16 cellular contexts compared by ENCODE assay signal in the genomic region with DNA sequence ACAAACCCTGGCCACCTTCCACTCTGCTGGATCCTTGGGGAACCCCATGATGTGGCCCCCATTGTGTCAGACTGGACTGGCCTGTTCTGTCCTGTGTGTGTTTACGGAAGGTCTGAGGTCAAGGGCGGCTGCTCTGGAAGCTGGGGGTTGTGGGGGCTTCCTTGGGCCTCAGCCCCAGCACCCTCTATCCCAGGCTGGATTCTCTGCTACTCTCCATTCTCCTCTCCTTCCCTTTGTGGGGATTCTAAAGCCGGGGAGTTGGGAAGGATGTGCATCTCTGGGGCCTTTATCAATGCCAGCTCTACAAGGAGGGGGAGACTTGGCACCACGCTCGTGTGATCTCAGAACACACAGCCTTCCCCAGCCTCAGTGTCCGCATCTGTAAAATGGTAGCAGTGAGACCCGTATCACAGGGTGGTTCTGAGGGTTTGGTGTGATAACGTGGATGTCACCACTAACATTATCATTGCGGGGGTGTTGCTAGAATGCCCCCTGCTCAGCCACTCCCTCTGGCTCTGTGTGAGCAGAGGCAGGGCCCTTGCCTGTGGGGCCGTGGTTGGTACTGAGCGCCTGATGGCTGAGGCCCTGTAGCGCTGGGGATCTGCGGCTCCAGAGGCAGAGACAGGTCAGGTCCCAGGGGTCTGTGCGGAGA. TPM values are rescaled to one million over a fixed set of nuclear protein-coding genes. Genes with fewer than 3 reads are reported as not detected.
DNase-seq lines count a peak whose midpoint lies in the region; ATAC-seq, FAIRE-seq and TF ChIP-seq lines count a peak whose summit lies in the region.
"Had no signal": no experiment of that assay in that cellular context is flagged by ENCODE, and none has a peak within 500 bp of the region (broad histone marks: within the 10 kb centered on the region; RNA-seq: fewer than 3 reads in every experiment).

No MANE protein-coding gene starts in this region.

- H3K36me3 Mint-ChIP-seq in mesothelial cell of epicardium = no peaks in the 10 kb centered on the region

- POLR2A ChIA-PET in H1 (lab: Charles Lee; ENCODE audit: partially characterized antibody) = interaction anchor here (1.0 to 1.9 kb wide), 2 partner anchors 17 to 19 kb away, joined by 3 to 6 read pairs; a partner anchor contains a TSS

- CTCF ChIA-PET in H1 (lab: Charles Lee; ENCODE audit: partially characterized antibody) = interaction anchor here (0.7 to 6.6 kb wide), 21 partner anchors 9 to 496 kb away, joined by 3 to 122 read pairs (median 26); a partner anchor contains a TSS

- H3K36me3 ChIP-seq in H1 (ENCODE audit: control insufficient read depth in 2 of 4, insufficient read depth in 4 of 4, low read length in 3 of 4) (no peaks in the 10 kb centered on the region; a peak in 1 of 8 replicates), uterus (no peaks in the 10 kb centered on the region)

- no peak overlapping the region for H3K4me2 ChIP-seq in H1 (ENCODE audit: insufficient read depth in 1 of 2, low read depth in 2 of 2, low read length in 2 of 2)

- peak overlapping the region; percentile 39 for H3K27ac Mint-ChIP-seq in mesothelial cell of epicardium
- H3K27ac Mint-ChIP-seq: activated B cell treated with CpG ODN at 0.5 μM for 24 hours had no signal

- H3K79me2 ChIP-seq in H1 (ENCODE audit: control insufficient read depth in 1 of 2, insufficient read depth in 2 of 2, low read length in 2 of 2) = no peaks in the 10 kb centered on the region

- H2BK5ac ChIP-seq in H1 (ENCODE audit: low read depth, low read length) = no peak overlapping the region

- H3K9me3 Mint-ChIP-seq in mesothelial cell of epicardium = no peaks in the 10 kb centered on the region
- H3K9me3 Mint-ChIP-seq: activated B cell treated with CpG ODN at 0.5 μM for 24 hours, nephron had no signal

- H3K9me3 ChIP-seq in H1 (ENCODE audit: insufficient read depth in 2 of 2, low read depth in 1 of 2, low read length in 1 of 2) = no peaks in the 10 kb centered on the region; a peak in 2 of 4 replicates
- no peaks in the 10 kb centered on the region for H3K9me3 ChIP-seq in uterus

- peak overlapping the region; percentile 15; the same call in 1 of the 2 replicates for H4K8ac ChIP-seq in H1 (ENCODE audit: extremely low read depth, insufficient read depth, low read length)

- H4K91ac ChIP-seq in H1 (replicated peaks; ENCODE audit: insufficient read length, low read length) = no peak overlapping the region

- H3K56ac ChIP-seq in H1 (replicated peaks; ENCODE audit: insufficient read length, low read depth, low read length) = no peak overlapping the region

- no peak overlapping the region for H3K14ac ChIP-seq in H1 (ENCODE audit: insufficient read length)

- no peaks in the 10 kb centered on the region; the same call in 1 of the 2 replicates for H3K23me2 ChIP-seq in H1 (ENCODE audit: low read depth, low read length)

- TF ChIP-seq CTCF in H1 (IDR thresholded peaks at IDR 0.05; ENCODE audit: control extremely low read depth in 1 of 3, insufficient read depth in 1 of 3, low read depth in 1 of 3, low read length in 3 of 3) = no peak
- no peak for TF ChIP-seq CTCF in mesothelial cell of epicardium (IDR thresholded peaks at IDR 0.05; ENCODE audit: unreplicated experiment)
- no peak for TF ChIP-seq CTCF in uterus (IDR thresholded peaks at IDR 0.05)

- no peak for FAIRE-seq in H1 (lab: Jason Lieb, UNC)
- FAIRE-seq: small intestine, urothelium cell line had no signal

- no peak overlapping the region for H2BK15ac ChIP-seq in H1 (ENCODE audit: low read length)

- H3K18ac ChIP-seq in H1 (ENCODE audit: extremely low read depth, low read length) = no peak overlapping the region; the same call in 1 of the 2 replicates

- H3K23ac ChIP-seq in H1 (ENCODE audit: insufficient read length) = no peak overlapping the region

- no peak overlapping the region for H3K4ac ChIP-seq in H1 (replicated peaks; ENCODE audit: insufficient read length, low read depth, low read length)

- no peak overlapping the region for H2BK20ac ChIP-seq in H1 (ENCODE audit: low read length)

- H3K27me3 Mint-ChIP-seq in mesothelial cell of epicardium (ENCODE audit: low read depth) = no peaks in the 10 kb centered on the region
- H3K27me3 Mint-ChIP-seq: activated B cell treated with CpG ODN at 0.5 μM for 24 hours had no signal

- H3K4me3 ChIP-seq in H1 (ENCODE audit: extremely low read depth in 1 of 4, insufficient read depth in 2 of 4, low read depth in 3 of 4, low read length in 4 of 4) (no peak overlapping the region), uterus (no peak overlapping the region)

- H2AFZ ChIP-seq in H1 (ENCODE audit: low read length) = no peak overlapping the region

- 83% methylated on average over 14 of the region's 14 CpGs; no CpG with 5 or more reads in 1 of the 2 experiments for WGBS in H1 (ENCODE audit: extremely low coverage in 1 of 2, insufficient coverage in 1 of 2, insufficient read length in 1 of 2, insufficient replicate concordance in 2 of 2, low coverage in 1 of 2, low lambda C conversion rate in 2 of 2, missing lambda C conversion rate in 1 of 2), 2 experiments

- no peaks in the 10 kb centered on the region; the same call in 1 of the 2 replicates for H3K79me1 ChIP-seq in H1 (ENCODE audit: low read depth, low read length)

- no peak for TF ChIP-seq EP300 in H1 (IDR thresholded peaks at IDR 0.05; ENCODE audit: borderline replicate concordance in 1 of 2, low read depth in 2 of 2, low read length in 2 of 2)

- no peak overlapping the region for H2BK120ac ChIP-seq in H1 (replicated peaks; ENCODE audit: low read depth, low read length)

- H3K27me3 ChIP-seq in H1 (replicated peaks in 1 of 4; ENCODE audit: control insufficient read depth in 3 of 4, extremely low read depth in 1 of 4, insufficient read depth in 3 of 4, low read length in 3 of 4) (0 out of 7 replicates have a peak, but pooled peaks cover 0 to 3% (median 0%) of the 10 kb centered on the region in 4 experiments), uterus (no peaks in the 10 kb centered on the region)

- DNase-seq in activated gamma-delta T cell (lab: John Stamatoyannopoulos, UW) = peak; percentile 25
- no peak for DNase-seq in activated gamma-delta T cell treated with Interleukin-2 at 50 U/mL for 16 hours
- no peak for DNase-seq in H1 (ENCODE audit: low read depth in 1 of 2, low spot score in 2 of 2)
- no peak for DNase-seq in mesothelial cell of epicardium (ENCODE audit: low spot score in 2 of 2, unreplicated experiment in 2 of 2)
- no peak for DNase-seq in uterus
- DNase-seq in GM03348 (ENCODE audit: low spot score) = no peak
- no peak for DNase-seq in NCI-H2171 (lab: John Stamatoyannopoulos, UW)
- DNase-seq: activated B cell treated with CpG ODN at 0.5 μM for 24 hours; activated effector memory CD4-positive, alpha-beta T cell treated with Interleukin-2 at 50 U/mL for 16 hours; NCI-H1436 treated with DMSO at 0.1 percent for 48 hours; NCI-H748 treated with DMSO at 0.1 percent for 48 hours; small intestine had no signal

- TF ChIP-seq POLR2A in H1 (IDR thresholded peaks at IDR 0.05; ENCODE audit: control extremely low read depth in 1 of 2, low read depth in 2 of 2, low read length in 2 of 2) (no peak), uterus (IDR thresholded peaks at IDR 0.05) (no peak)

- no peak overlapping the region for H2AK5ac ChIP-seq in H1 (ENCODE audit: low read depth, low read length)

- no peak overlapping the region for H3K9ac ChIP-seq in H1 (replicated peaks in 1 of 4; ENCODE audit: extremely low read depth in 1 of 4, low read depth in 3 of 4, low read length in 3 of 4)

- intact Hi-C loops in uterus (cut with DNase I; ENCODE audit: low total_unique reads) = loop anchor here (10.0 kb wide), 1 partner anchor 52 kb away; no protein-coding TSS in a partner anchor

- no peak for ATAC-seq in HG02623 (IDR thresholded peaks at IDR 0.05; ENCODE audit: unreplicated experiment)

- H3K4me1 ChIP-seq in H1 (replicated peaks in 1 of 4; ENCODE audit: control insufficient read depth in 3 of 4, insufficient read depth in 4 of 4, low read length in 3 of 4) (no peaks in the 10 kb centered on the region; a peak in 3 of 7 replicates), uterus (no peaks in the 10 kb centered on the region)

- peaks cover 0 to 9% of the 10 kb centered on the region in 2 experiments for H4K20me1 ChIP-seq in H1 (replicated peaks in 1 of 2; ENCODE audit: control insufficient read depth in 1 of 2, insufficient read depth in 2 of 2, low read length in 2 of 2)

- no peak for TF ChIP-seq RAD21 in H1 (IDR thresholded peaks at IDR 0.05 in 1 of 2, conservative IDR thresholded peaks at IDR 0.05 in 1 of 2; ENCODE audit: low read depth in 2 of 2, low read length in 2 of 2)

- no peak overlapping the region for H4K5ac ChIP-seq in H1 (ENCODE audit: insufficient read length, low read depth, low read length)

- H2BK12ac ChIP-seq in H1 (ENCODE audit: low read depth, low read length) = no peak overlapping the region

- H3K27ac ChIP-seq in H1 (ENCODE audit: low read depth, low read length) (no peak overlapping the region), uterus (peak overlapping the region; percentile 63 to 75)

- H3K4me1 Mint-ChIP-seq in mesothelial cell of epicardium = peaks cover 19% of the 10 kb centered on the region

- no peak overlapping the region for H3K4me3 Mint-ChIP-seq in mesothelial cell of epicardium
- H3K4me3 Mint-ChIP-seq: activated B cell treated with CpG ODN at 0.5 μM for 24 hours, nephron had no signal

RNA-seq across cellular contexts. Expression of a gene that starts 18.1 kb away (rescaled TPM):
- total RNA-seq in H1 (2021; fragmentation: NEBNext Ultra II Directional; extraction: Animal tissue kit (Norgen Biotek cat#: 25700)) = 0.78 and 1.3 TPM in 2 replicates
- 2.6 and 2.9 TPM in 2 replicates for polyA plus RNA-seq in H1 (2011; rRNA removed)
- 1.3 TPM for polyA plus RNA-seq in H1 (2011; cell fraction: cytosol; rRNA removed)
- 1.6 TPM for polyA plus RNA-seq in H1 (2011; cell fraction: nucleus; rRNA removed)
- polyA plus RNA-seq in H1 (2012, experiment 1 of 2) = 0.99 to 2.2 TPM (median 1.4 TPM) in 4 replicates
- polyA plus RNA-seq in H1 (2012, experiment 2 of 2) = 1.4 TPM
- polyA plus RNA-seq in H1 (2013, experiment 1 of 2) = 2.8 TPM
- 3.7 TPM for polyA plus RNA-seq in H1 (2013, experiment 2 of 2)
- polyA minus RNA-seq in H1 (2011; rRNA and poly(A)+ RNA removed) = 1.2 and 1.7 TPM in 2 replicates
- polyA minus RNA-seq in H1 (2011; cell fraction: cytosol; rRNA and poly(A)+ RNA removed) = 0.81 TPM
- 3.1 TPM for polyA minus RNA-seq in H1 (2011; cell fraction: nucleus; rRNA and poly(A)+ RNA removed)
- total RNA-seq in mesothelial cell of epicardium (65.8 to 67.1 TPM (median 66.9 TPM) in 3 replicates), uterus (10 to 100 TPM in 1 of 4 donors, 1 to 10 TPM in 3; 6.5 to 87.0 (median 7.8) TPM)

RNA-seq across cellular contexts. Expression of a gene that starts 21.6 kb away (rescaled TPM):
- 0.15 and 0.28 TPM in 2 replicates for total RNA-seq in H1 (2021; fragmentation: NEBNext Ultra II Directional; extraction: Animal tissue kit (Norgen Biotek cat#: 25700))
- polyA plus RNA-seq in H1 (2011; rRNA removed) = 0.94 and 0.98 TPM in 2 replicates
- polyA plus RNA-seq in H1 (2011; cell fraction: cytosol; rRNA removed) = 1.00 TPM
- polyA plus RNA-seq in H1 (2011; cell fraction: nucleus; rRNA removed) = 0.87 TPM
- polyA plus RNA-seq in H1 (2012, experiment 1 of 2) = 0.64 to 1.4 TPM (median 0.87 TPM) in 4 replicates
- polyA plus RNA-seq in H1 (2012, experiment 2 of 2) = 0.42 TPM
- 0.20 TPM for polyA plus RNA-seq in H1 (2013, experiment 1 of 2)
- 0.52 TPM for polyA plus RNA-seq in H1 (2013, experiment 2 of 2)
- 0.59 and 0.69 TPM in 2 replicates for polyA minus RNA-seq in H1 (2011; rRNA and poly(A)+ RNA removed)
- not detected for polyA minus RNA-seq in H1 (2011; cell fraction: cytosol; rRNA and poly(A)+ RNA removed)
- polyA minus RNA-seq in H1 (2011; cell fraction: nucleus; rRNA and poly(A)+ RNA removed) = 0.60 TPM
- total RNA-seq in mesothelial cell of epicardium (0.38 TPM in 1 of 3 replicates, not detected in the others), uterus (1 to 10 TPM in 3 of 4 donors, not detected in 1; 1.0 to 3.2 (median 2.5) TPM)
- total RNA-seq: activated B cell treated with CpG ODN at 0.5 μM for 24 hours, SK-MEL-5 had no signal

RNA-seq across cellular contexts. Expression of a gene that starts 48.1 kb away (rescaled TPM):
- total RNA-seq in H1 (2021; fragmentation: NEBNext Ultra II Directional; extraction: Animal tissue kit (Norgen Biotek cat#: 25700)) = not detected in 2 replicates
- 0.13 and 0.14 TPM in 2 replicates for polyA plus RNA-seq in H1 (2011; rRNA removed)
- 0.16 TPM for polyA plus RNA-seq in H1 (2011; cell fraction: cytosol; rRNA removed)
- polyA plus RNA-seq in H1 (2011; cell fraction: nucleus; rRNA removed) = 0.27 TPM
- 0.23 to 0.48 TPM (median 0.27 TPM) in 3 of 4 replicates, not detected in the other for polyA plus RNA-seq in H1 (2012, experiment 1 of 2)
- not detected for polyA plus RNA-seq in H1 (2012, experiment 2 of 2)
- 0.06 TPM for polyA plus RNA-seq in H1 (2013, experiment 1 of 2)
- polyA plus RNA-seq in H1 (2013, experiment 2 of 2) = 0.04 TPM
- polyA minus RNA-seq in H1 (2011; rRNA and poly(A)+ RNA removed) = 0.09 TPM in 1 of 2 replicates, not detected in the other
- polyA minus RNA-seq in H1 (2011; cell fraction: cytosol; rRNA and poly(A)+ RNA removed) = not detected
- not detected for polyA minus RNA-seq in H1 (2011; cell fraction: nucleus; rRNA and poly(A)+ RNA removed)
- total RNA-seq in mesothelial cell of epicardium = 0.43 to 0.47 TPM in 2 of 3 replicates, not detected in the other
- 1 to 10 TPM in 1 of 4 donors, under 1 TPM in 1, not detected in 2; 0.18 to 5.4 TPM for total RNA-seq in uterus
- total RNA-seq: activated B cell treated with CpG ODN at 0.5 μM for 24 hours, SK-MEL-5 had no signal
- polyA plus RNA-seq: small intestine had no signal
